ENCODE assay signal across 25 cellular contexts in the genomic region with DNA sequence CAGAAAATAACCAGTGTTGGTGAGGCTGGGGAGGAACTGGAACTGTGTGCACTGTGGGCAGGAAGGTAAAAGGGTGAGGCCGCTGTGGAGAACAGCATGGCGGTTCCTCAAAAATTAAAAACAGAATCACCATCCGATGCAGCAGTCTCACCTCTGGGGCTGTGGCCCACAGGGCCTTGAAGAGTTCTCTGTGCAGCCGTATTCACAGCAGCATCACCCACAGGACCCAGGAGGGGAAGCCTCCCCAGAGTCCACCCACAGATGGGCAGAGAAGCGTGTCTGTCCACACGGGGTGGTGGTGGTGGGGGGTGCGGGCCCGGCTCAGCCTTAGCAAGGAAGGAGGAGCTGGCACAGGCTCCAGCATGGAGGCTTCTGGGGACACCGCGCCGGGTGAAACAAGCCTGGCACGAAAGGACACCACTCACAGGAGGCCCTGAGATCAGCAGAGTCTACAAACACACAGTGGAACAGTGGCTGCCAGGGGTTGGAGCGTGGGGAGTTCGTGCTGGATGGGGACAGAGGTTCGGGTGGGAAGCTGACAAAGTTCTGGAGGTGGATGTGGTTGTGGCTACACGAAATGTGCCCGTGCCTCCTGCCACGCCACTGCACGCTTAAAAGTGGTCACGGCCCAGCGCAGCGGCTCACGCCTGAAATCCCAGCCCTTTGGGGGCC. TPM values are rescaled to one million over a fixed set of nuclear protein-coding genes. Genes with fewer than 3 reads are reported as not detected.
DNase-seq lines count a peak whose midpoint lies in the region; FAIRE-seq and TF ChIP-seq lines count a peak whose summit lies in the region.
"Had no signal": no experiment of that assay in that cellular context is flagged by ENCODE, and none has a peak within 500 bp of the region (broad histone marks: within the 10 kb centered on the region; RNA-seq: fewer than 3 reads in every experiment).

No MANE protein-coding gene starts in this region.

- no peak for FAIRE-seq in D721Med (lab: Jason Lieb, UNC)
- FAIRE-seq: HTR-8/SVneo had no signal

- H3K14ac ChIP-seq in neuronal stem cell (ENCODE audit: low read length) = peak overlapping the region; percentile 3

- no peak overlapping the region for H3K4me3 Mint-ChIP-seq in glutamatergic neuron (ENCODE audit: unreplicated experiment)
- H3K4me3 Mint-ChIP-seq: activated CD8-positive, alpha-beta T cell treated with anti-CD3 and anti-CD28 coated beads for 36 hours; activated naive CD4-positive, alpha-beta T cell treated with anti-CD3 and anti-CD28 coated beads, Interleukin-2, amount 50 U/mL, for 24 hours; activated T-cell treated with anti-CD3 and anti-CD28 coated beads, Interleukin-2, amount 50 U/mL, for 4 hours; CD8-positive, alpha-beta memory T cell; effector memory CD8-positive, alpha-beta T cell; mesothelial cell of epicardium; neural progenitor cell had no signal

- CTCF ChIA-PET in AG04450 (lab: Charles Lee) = interaction anchor here (2.9 to 8.6 kb wide), 2 partner anchors 180 to 186 kb away, joined by 50 to 255 read pairs; partner anchors contain the start of gene FAAP20

- DNase-seq in AG04450 (ENCODE audit: low read depth, low spot score) = no peak
- DNase-seq in GM06990 (ENCODE audit: extremely low read depth, insufficient read length) = peak; percentile 6
- peak; percentile 8 for DNase-seq in glutamatergic neuron
- no peak for DNase-seq in neuronal stem cell (ENCODE audit: low spot score)
- no peak for DNase-seq in D721Med (ENCODE audit: insufficient read length, low spot score)
- DNase-seq in NCI-H2196 (lab: John Stamatoyannopoulos, UW; ENCODE audit: unreplicated experiment) = no peak
- DNase-seq in stomach = no peak
- no peak for DNase-seq in NCI-H1436 treated with DMSO at 0.1 percent for 48 hours (lab: John Stamatoyannopoulos, UW)
- DNase-seq: activated CD8-positive, alpha-beta T cell treated with anti-CD3 and anti-CD28 coated beads for 36 hours; activated T-cell treated with anti-CD3 and anti-CD28 coated beads, Interleukin-2, amount 50 U/mL, for 4 hours; DMS79; effector memory CD8-positive, alpha-beta T cell; gastrocnemius medialis; H7; NCI-H1105 treated with DMSO at 0.1 percent for 48 hours; NCI-H2107; NCI-H524 treated with DMSO at 0.1 percent for 48 hours; RPMI8226; stimulated activated CD8-positive, alpha-beta memory T cell treated with anti-CD3 and anti-CD28 coated beads, Interleukin-4, amount 100 ng/mL, for 48 hours had no signal

- no peak overlapping the region for H3K23ac ChIP-seq in neuronal stem cell (ENCODE audit: low read depth, low read length, poor library complexity)

- no peak for TF ChIP-seq POLR2A in stomach (IDR thresholded peaks at IDR 0.05)

- POLR2A ChIA-PET in AG04450 (lab: Yijun Ruan, JAX) = interaction anchor here (2.8 kb wide), 1 partner anchor 185 kb away, joined by 24 read pairs; the partner anchor contains the start of gene FAAP20

- H3K4ac ChIP-seq in neuronal stem cell (ENCODE audit: low read length) = no peak overlapping the region

- TF ChIP-seq EP300 in stomach (IDR thresholded peaks at IDR 0.05) = no peak

- H2AFZ ChIP-seq in neuronal stem cell (ENCODE audit: low read length) = no peak overlapping the region
- H2AFZ ChIP-seq: neural progenitor cell had no signal

- H3K9ac ChIP-seq in neuronal stem cell (ENCODE audit: low read depth, low read length, poor library complexity) = no peak overlapping the region
- H3K9ac ChIP-seq: neural progenitor cell had no signal

- no peaks in the 10 kb centered on the region for H3K36me3 Mint-ChIP-seq in glutamatergic neuron (ENCODE audit: unreplicated experiment)
- H3K36me3 Mint-ChIP-seq: activated naive CD4-positive, alpha-beta T cell treated with anti-CD3 and anti-CD28 coated beads, Interleukin-2, amount 50 U/mL, for 24 hours; CD8-positive, alpha-beta memory T cell; mesothelial cell of epicardium had no signal

- H3K4me3 ChIP-seq in AG04450 (ENCODE audit: low read depth, low read length) (no peak overlapping the region), GM06990 (replicated peaks; ENCODE audit: low read depth, low read length) (no peak overlapping the region), neuronal stem cell (ENCODE audit: low read length in 2 of 2) (no peak overlapping the region), stomach (no peak overlapping the region)
- H3K4me3 ChIP-seq: esophagus muscularis mucosa, gastrocnemius medialis, neural progenitor cell had no signal

- no CpG with 5 or more reads among the region's 23 CpGs for WGBS in neuronal stem cell (ENCODE audit: extremely low coverage in 2 of 2, insufficient read length in 2 of 2, insufficient replicate concordance in 1 of 2), 2 donors
- WGBS in stomach, 5 donors = 84 to 93% (median 90%) methylated on average over 18 to 23 of the region's 23 CpGs

- H3K27me3 ChIP-seq in AG04450 (ENCODE audit: control insufficient read depth, insufficient read depth, low read length) = no peaks in the 10 kb centered on the region
- H3K27me3 ChIP-seq in GM06990 (replicated peaks; ENCODE audit: control insufficient read depth, insufficient read depth, low read length) = no peaks in the 10 kb centered on the region
- H3K27me3 ChIP-seq in neuronal stem cell (ENCODE audit: control insufficient read depth in 3 of 3, insufficient read depth in 3 of 3, low read depth in 1 of 3, low read length in 3 of 3) = no peaks in the 10 kb centered on the region
- H3K27me3 ChIP-seq in stomach = no peaks in the 10 kb centered on the region
- H3K27me3 ChIP-seq: esophagus muscularis mucosa, gastrocnemius medialis, neural progenitor cell had no signal

- H3K27ac ChIP-seq in AG04450 (ENCODE audit: low read depth, low read length) = peak overlapping the region; percentile 2
- no peak overlapping the region for H3K27ac ChIP-seq in neuronal stem cell (replicated peaks; ENCODE audit: low read length)
- no peak overlapping the region for H3K27ac ChIP-seq in stomach
- H3K27ac ChIP-seq: esophagus muscularis mucosa, gastrocnemius medialis, neural progenitor cell had no signal

- H3K18ac ChIP-seq in neuronal stem cell (ENCODE audit: low read length) = no peak overlapping the region

- H3K4me1 ChIP-seq in neuronal stem cell (ENCODE audit: control insufficient read depth in 2 of 2, insufficient read depth in 1 of 2, low read depth in 1 of 2, low read length in 2 of 2) (peaks cover 0 to 8% of the 10 kb centered on the region in 2 donors), stomach (peaks cover 6 to 13% (median 10%) of the 10 kb centered on the region in 4 donors)
- H3K4me1 ChIP-seq: neural progenitor cell had no signal

- H3K9me3 ChIP-seq in AG04450 (ENCODE audit: control insufficient read depth, insufficient read depth, low read length) (no peaks in the 10 kb centered on the region; the same call in 1 of the 2 replicates), neuronal stem cell (replicated peaks in 1 of 2; ENCODE audit: control insufficient read depth in 2 of 2, insufficient read depth in 1 of 2, low read depth in 1 of 2, low read length in 2 of 2) (no peaks in the 10 kb centered on the region), stomach (no peaks in the 10 kb centered on the region)
- H3K9me3 ChIP-seq: esophagus muscularis mucosa, gastrocnemius medialis had no signal

- no peak overlapping the region for H2AK5ac ChIP-seq in neuronal stem cell (ENCODE audit: low read depth, low read length)

- no peak overlapping the region for H2BK5ac ChIP-seq in neuronal stem cell (ENCODE audit: low read length)

- peaks cover 11% of the 10 kb centered on the region for H3K4me1 Mint-ChIP-seq in glutamatergic neuron (ENCODE audit: low read depth, unreplicated experiment)
- H3K4me1 Mint-ChIP-seq: activated naive CD4-positive, alpha-beta T cell treated with anti-CD3 and anti-CD28 coated beads, Interleukin-2, amount 50 U/mL, for 24 hours; mesothelial cell of epicardium had no signal

- H3K4me2 ChIP-seq in neuronal stem cell (ENCODE audit: insufficient read depth, low read length, poor library complexity, severe bottlenecking) = no peak overlapping the region
- H3K4me2 ChIP-seq: neural progenitor cell had no signal

- no peak overlapping the region for H4K91ac ChIP-seq in neuronal stem cell (ENCODE audit: low read depth, low read length, poor library complexity)

- H3K36me3 ChIP-seq in GM06990 (ENCODE audit: control insufficient read depth, insufficient read depth, low read length) = no peaks in the 10 kb centered on the region
- H3K36me3 ChIP-seq in neuronal stem cell (replicated peaks in 1 of 2; ENCODE audit: control insufficient read depth in 2 of 2, insufficient read depth in 2 of 2, low read length in 2 of 2) = no peaks in the 10 kb centered on the region
- no peaks in the 10 kb centered on the region for H3K36me3 ChIP-seq in stomach
- H3K36me3 ChIP-seq: esophagus muscularis mucosa, gastrocnemius medialis, neural progenitor cell had no signal

- no peak for TF ChIP-seq CTCF in AG04450 (IDR thresholded peaks at IDR 0.05; ENCODE audit: low read depth, low read length)
- no peak for TF ChIP-seq CTCF in GM06990 (IDR thresholded peaks at IDR 0.05; ENCODE audit: insufficient read depth, low read length, poor library complexity, severe bottlenecking)
- no peak for TF ChIP-seq CTCF in glutamatergic neuron (IDR thresholded peaks at IDR 0.05; ENCODE audit: partially characterized antibody, unreplicated experiment)
- no peak for TF ChIP-seq CTCF in D721Med (IDR thresholded peaks at IDR 0.05; ENCODE audit: insufficient read depth, missing control alignments)
- no peak for TF ChIP-seq CTCF in stomach (IDR thresholded peaks at IDR 0.05)

- H3K79me1 ChIP-seq in neuronal stem cell (ENCODE audit: low read depth, low read length) = peaks cover 2% of the 10 kb centered on the region

- H3K9me3 Mint-ChIP-seq in glutamatergic neuron (ENCODE audit: unreplicated experiment) = peaks cover 6% of the 10 kb centered on the region
- H3K9me3 Mint-ChIP-seq: activated CD8-positive, alpha-beta T cell treated with anti-CD3 and anti-CD28 coated beads for 36 hours; activated naive CD4-positive, alpha-beta T cell treated with anti-CD3 and anti-CD28 coated beads, Interleukin-2, amount 50 U/mL, for 24 hours; activated T-cell treated with anti-CD3 and anti-CD28 coated beads, Interleukin-2, amount 50 U/mL, for 4 hours; CD8-positive, alpha-beta memory T cell; effector memory CD8-positive, alpha-beta T cell; mesothelial cell of epicardium; neural progenitor cell had no signal

- no peak overlapping the region for H2BK15ac ChIP-seq in neuronal stem cell (ENCODE audit: low read length)

- H4K8ac ChIP-seq in neuronal stem cell (ENCODE audit: low read depth, low read length) = no peak overlapping the region

- peaks cover 12% of the 10 kb centered on the region for H3K27me3 Mint-ChIP-seq in glutamatergic neuron (ENCODE audit: unreplicated experiment)
- H3K27me3 Mint-ChIP-seq: activated CD8-positive, alpha-beta T cell treated with anti-CD3 and anti-CD28 coated beads for 36 hours; activated naive CD4-positive, alpha-beta T cell treated with anti-CD3 and anti-CD28 coated beads, Interleukin-2, amount 50 U/mL, for 24 hours; CD8-positive, alpha-beta memory T cell; effector memory CD8-positive, alpha-beta T cell had no signal

- peak overlapping the region; percentile 41 for H2BK12ac ChIP-seq in neuronal stem cell (ENCODE audit: low read length)

- H2BK120ac ChIP-seq in neuronal stem cell (ENCODE audit: low read depth, low read length) = no peak overlapping the region

- intact Hi-C loops in stomach (cut with DNase I; ENCODE audit: low total_unique reads) = loop anchor here (5.0 kb wide), 1 partner anchor 183 kb away; no protein-coding TSS in a partner anchor

- no peak overlapping the region for H3K27ac Mint-ChIP-seq in glutamatergic neuron (ENCODE audit: unreplicated experiment)
- H3K27ac Mint-ChIP-seq: activated CD8-positive, alpha-beta T cell treated with anti-CD3 and anti-CD28 coated beads for 36 hours; activated naive CD4-positive, alpha-beta T cell treated with anti-CD3 and anti-CD28 coated beads, Interleukin-2, amount 50 U/mL, for 24 hours; mesothelial cell of epicardium; neural progenitor cell had no signal

RNA-seq across cellular contexts. Expression of gene MORN1, which starts 11.5 kb away (rescaled TPM):
- 3.0 and 3.6 TPM in 2 replicates for polyA plus RNA-seq in AG04450 (2011; rRNA removed)
- 8.1 and 11.0 TPM in 2 replicates for polyA minus RNA-seq in AG04450 (2011; rRNA and poly(A)+ RNA removed)
- total RNA-seq in glutamatergic neuron (ENCODE audit: unreplicated experiment) = 10.8 TPM
- 7.1 TPM for polyA plus RNA-seq in neuronal stem cell (2013, experiment 1 of 2)
- 7.9 TPM for polyA plus RNA-seq in neuronal stem cell (2013, experiment 2 of 2)
- total RNA-seq in stomach = 10 to 100 TPM in 3 of 5 donors, 1 to 10 TPM in 2; 3.1 to 18.1 (median 15.8) TPM
- 1 to 10 TPM; 2.6 to 5.7 (median 3.7) TPM for polyA plus RNA-seq in stomach

RNA-seq across cellular contexts. Expression of gene RER1, which starts 11.8 kb away (rescaled TPM):
- polyA plus RNA-seq in AG04450 (2011; rRNA removed) (312 and 324 TPM in 2 replicates), stomach (10 to 100 TPM; 38.2 to 63.8 (median 53.3) TPM)
- polyA minus RNA-seq in AG04450 (2011; rRNA and poly(A)+ RNA removed) = 243 and 249 TPM in 2 replicates
- total RNA-seq in glutamatergic neuron (ENCODE audit: unreplicated experiment) (93.0 TPM), stomach (10 to 100 TPM; 58.2 to 73.6 (median 69.6) TPM)
- 63.2 TPM for polyA plus RNA-seq in neuronal stem cell (2013, experiment 1 of 2)
- 64.3 TPM for polyA plus RNA-seq in neuronal stem cell (2013, experiment 2 of 2)

RNA-seq across cellular contexts. Expression of gene PEX10, which starts 32.5 kb away (rescaled TPM):
- 11.9 and 14.4 TPM in 2 replicates for polyA plus RNA-seq in AG04450 (2011; rRNA removed)
- 9.0 and 9.1 TPM in 2 replicates for polyA minus RNA-seq in AG04450 (2011; rRNA and poly(A)+ RNA removed)
- total RNA-seq in glutamatergic neuron (ENCODE audit: unreplicated experiment) = 14.0 TPM
- 12.4 TPM for polyA plus RNA-seq in neuronal stem cell (2013, experiment 1 of 2)
- 12.5 TPM for polyA plus RNA-seq in neuronal stem cell (2013, experiment 2 of 2)
- total RNA-seq in stomach = 10 to 100 TPM in 3 of 5 donors, 1 to 10 TPM in 1, under 1 TPM in 1; 0.87 to 27.2 (median 17.6) TPM
- polyA plus RNA-seq in stomach = 10 to 100 TPM; 14.8 to 16.5 (median 15.0) TPM

Comparison
In these comparisons a context has a peak if more than half of its experiments do, and no peak if none do; other contexts are left out.
1. DNase-seq: peak in GM06990 (single experiment) and glutamatergic neuron (single experiment); none in AG04450 (single experiment), neuronal stem cell (single experiment), D721Med (single experiment), NCI-H2196 (single experiment), stomach (single experiment) and NCI-H1436 treated with DMSO at 0.1 percent for 48 hours (single experiment).